Comparison of ENCODE assay signal across 31 cellular contexts in genomic region chr12:80087486-80088213, GRCh38. TPM values are rescaled to one million over a fixed set of nuclear protein-coding genes. Genes with fewer than 3 reads are reported as not detected.
DNase-seq lines count a peak whose midpoint lies in the region; ATAC-seq, FAIRE-seq and TF ChIP-seq lines count a peak whose summit lies in the region.
"Had no signal": no experiment of that assay in that cellular context is flagged by ENCODE, and none has a peak within 500 bp of the region (broad histone marks: within the 10 kb centered on the region; RNA-seq: fewer than 3 reads in every experiment).

No MANE protein-coding gene starts in this region.

- H2BK5ac ChIP-seq in H1 (ENCODE audit: low read depth, low read length), result no peak overlapping the region

- no peak for TF ChIP-seq EP300 in H1 (IDR thresholded peaks at IDR 0.05; ENCODE audit: borderline replicate concordance in 1 of 2, low read depth in 2 of 2, low read length in 2 of 2)

- no peak overlapping the region for H2BK20ac ChIP-seq in H1 (ENCODE audit: low read length)

- H4K91ac ChIP-seq in H1 (replicated peaks; ENCODE audit: insufficient read length, low read length), result no peak overlapping the region

- no peak overlapping the region for H2AK5ac ChIP-seq in H1 (ENCODE audit: low read depth, low read length)

- H3K4me3 ChIP-seq in GM12865 (ENCODE audit: low read depth, low read length), result no peak overlapping the region
- H3K4me3 ChIP-seq in H1 (ENCODE audit: extremely low read depth in 1 of 4, insufficient read depth in 2 of 4, low read depth in 3 of 4, low read length in 4 of 4), result no peak overlapping the region
- H3K4me3 ChIP-seq: dorsolateral prefrontal cortex, upper lobe of left lung had no signal

- ATAC-seq in HG03378 (IDR thresholded peaks at IDR 0.05; ENCODE audit: unreplicated experiment) (peak; percentile 42), GM21423 (IDR thresholded peaks at IDR 0.05; ENCODE audit: unreplicated experiment) (no peak)
- ATAC-seq: activated naive CD4-positive, alpha-beta T cell treated with anti-CD3 and anti-CD28 coated beads, Interleukin-2, amount 50 U/mL, for 72 hours; foreskin keratinocyte; left lobe of liver; Panc1; right cardiac atrium had no signal

- H3K9me3 Mint-ChIP-seq in activated CD4-positive, alpha-beta memory T cell treated with anti-CD3 and anti-CD28 coated beads, Interleukin-2, amount 10 ng/mL, durations not matched to agents 7 days and 5 days, result peaks cover 9% of the 10 kb centered on the region

- no peak overlapping the region for H3K4ac ChIP-seq in H1 (replicated peaks; ENCODE audit: insufficient read length, low read depth, low read length)

- no peak overlapping the region for H3K4me2 ChIP-seq in H1 (ENCODE audit: insufficient read depth in 1 of 2, low read depth in 2 of 2, low read length in 2 of 2)

- no peaks in the 10 kb centered on the region for H3K79me1 ChIP-seq in H1 (ENCODE audit: low read depth, low read length)

- no peak overlapping the region for H3K14ac ChIP-seq in H1 (ENCODE audit: insufficient read length)

- H3K27me3 Mint-ChIP-seq in activated CD4-positive, alpha-beta memory T cell treated with anti-CD3 and anti-CD28 coated beads, Interleukin-2, amount 10 ng/mL, durations not matched to agents 7 days and 5 days, result peaks cover 3% of the 10 kb centered on the region

- no peaks in the 10 kb centered on the region; the same call in 1 of the 2 replicates for H3K23me2 ChIP-seq in H1 (ENCODE audit: low read depth, low read length)

- no peaks in the 10 kb centered on the region for H3K9me3 ChIP-seq in H1 (ENCODE audit: insufficient read depth in 2 of 2, low read depth in 1 of 2, low read length in 1 of 2)
- H3K9me3 ChIP-seq: upper lobe of left lung had no signal

- no peak overlapping the region for H2AFZ ChIP-seq in H1 (ENCODE audit: low read length)
- H2AFZ ChIP-seq: parathyroid adenoma had no signal

- FAIRE-seq in H1 (lab: Jason Lieb, UNC), result no peak
- FAIRE-seq: astrocyte had no signal

- TF ChIP-seq CTCF in GM12865 (IDR thresholded peaks at IDR 0.05; ENCODE audit: insufficient read depth, low read depth, low read length, missing control alignments), result no peak
- no peak for TF ChIP-seq CTCF in H1 (IDR thresholded peaks at IDR 0.05; ENCODE audit: control extremely low read depth in 1 of 3, insufficient read depth in 1 of 3, low read depth in 1 of 3, low read length in 3 of 3)

- H2BK12ac ChIP-seq in H1 (ENCODE audit: low read depth, low read length), result no peak overlapping the region

- no peaks in the 10 kb centered on the region for H3K36me3 ChIP-seq in H1 (ENCODE audit: control insufficient read depth in 2 of 4, insufficient read depth in 4 of 4, low read length in 3 of 4)
- H3K36me3 ChIP-seq: upper lobe of left lung had no signal

- H3K18ac ChIP-seq in H1 (ENCODE audit: extremely low read depth, low read length), result no peak overlapping the region

- H4K5ac ChIP-seq in H1 (ENCODE audit: insufficient read length, low read depth, low read length), result no peak overlapping the region

- peaks cover 4% of the 10 kb centered on the region for H3K36me3 Mint-ChIP-seq in activated CD4-positive, alpha-beta memory T cell treated with anti-CD3 and anti-CD28 coated beads, Interleukin-2, amount 10 ng/mL, durations not matched to agents 7 days and 5 days (ENCODE audit: low read depth)

- DNase-seq in GM12865 (ENCODE audit: low read depth) (peak; percentile 16), NOMO-1 treated with DMSO at 0.1 percent for 48 hours (lab: John Stamatoyannopoulos, UW; ENCODE audit: unreplicated experiment) (peak; percentile 24), H1 (ENCODE audit: low read depth in 1 of 2, low spot score in 2 of 2) (no peak), hypothalamus (lab: John Stamatoyannopoulos, UW) (no peak), dermis blood vessel endothelial cell (no peak)
- DNase-seq in activated CD4-positive, alpha-beta memory T cell treated with anti-CD3 and anti-CD28 coated beads, Interleukin-2, amount 10 ng/mL, durations not matched to agents 7 days and 5 days, result no peak
- DNase-seq: activated CD4-positive, alpha-beta T cell treated with anti-CD3 and anti-CD28 coated beads for 48 hours; central memory CD4-positive, alpha-beta T cell; dorsolateral prefrontal cortex; foreskin keratinocyte; immature natural killer cell; midbrain; NCI-H187; NCI-H748 treated with DMSO at 0.1 percent for 48 hours; right cardiac atrium; stimulated activated CD4-positive, alpha-beta T cell treated with anti-CD3 and anti-CD28 coated beads, Interleukin-12 subunit alpha, Interleukin-12 subunit beta, amount 100 ng/mL, for 4 hours; upper lobe of left lung had no signal

- H4K20me1 ChIP-seq in H1 (replicated peaks in 1 of 2; ENCODE audit: control insufficient read depth in 1 of 2, insufficient read depth in 2 of 2, low read length in 2 of 2), result no peaks in the 10 kb centered on the region

- no peak overlapping the region for H2BK15ac ChIP-seq in H1 (ENCODE audit: low read length)

- peaks cover 0 to 7% (median 4%) of the 10 kb centered on the region in 4 experiments; a peak in 3 of 7 replicates for H3K4me1 ChIP-seq in H1 (replicated peaks in 1 of 4; ENCODE audit: control insufficient read depth in 3 of 4, insufficient read depth in 4 of 4, low read length in 3 of 4)
- H3K4me1 ChIP-seq: foreskin keratinocyte, parathyroid adenoma had no signal

- H3K56ac ChIP-seq in H1 (replicated peaks; ENCODE audit: insufficient read length, low read depth, low read length), result no peak overlapping the region

- CTCF ChIA-PET in H1 (lab: Charles Lee; ENCODE audit: partially characterized antibody), result no interaction called here
- CTCF ChIA-PET in activated CD4-positive, alpha-beta memory T cell treated with anti-CD3 and anti-CD28 coated beads, Interleukin-2, amount 10 ng/mL, durations not matched to agents 7 days and 5 days (lab: Charles Lee), result no interaction called here

- TF ChIP-seq POLR2A in H1 (IDR thresholded peaks at IDR 0.05; ENCODE audit: control extremely low read depth in 1 of 2, low read depth in 2 of 2, low read length in 2 of 2), result no peak

- no peak overlapping the region for H3K9ac ChIP-seq in H1 (replicated peaks in 1 of 4; ENCODE audit: extremely low read depth in 1 of 4, low read depth in 3 of 4, low read length in 3 of 4)
- H3K9ac ChIP-seq: parathyroid adenoma had no signal

- H3K4me3 Mint-ChIP-seq in activated CD4-positive, alpha-beta memory T cell treated with anti-CD3 and anti-CD28 coated beads, Interleukin-2, amount 10 ng/mL, durations not matched to agents 7 days and 5 days, result no peak overlapping the region
- H3K4me3 Mint-ChIP-seq: activated T-helper 1 cell treated with anti-CD3 and anti-CD28 coated beads, Interleukin-12 subunit alpha, Interleukin-12 subunit beta, Interleukin-2, Interleukin-4 antibody, amounts not matched to agents 30 ng/mL and 10 ng/mL and 1 ng/mL, durations not matched to agents 14 hours and 24 hours and 36 hours; IgD-negative memory B cell; immature natural killer cell; nephron; T-helper 1 cell treated with Interleukin-12 subunit alpha and Interleukin-12 subunit beta and Interleukin-4 antibody, amounts not matched to agents 30 μg/mL and 1 μg/mL, for 36 hours had no signal

- no peak overlapping the region for H2BK120ac ChIP-seq in H1 (replicated peaks; ENCODE audit: low read depth, low read length)

- no peaks in the 10 kb centered on the region for H3K27me3 ChIP-seq in H1 (replicated peaks in 1 of 4; ENCODE audit: control insufficient read depth in 3 of 4, extremely low read depth in 1 of 4, insufficient read depth in 3 of 4, low read length in 3 of 4)
- H3K27me3 ChIP-seq: dorsolateral prefrontal cortex, foreskin keratinocyte, upper lobe of left lung had no signal

- H4K8ac ChIP-seq in H1 (ENCODE audit: extremely low read depth, insufficient read depth, low read length), result no peak overlapping the region

- 89% methylated on average over 8 of the region's 8 CpGs; no CpG with 5 or more reads in 1 of the 2 experiments for WGBS in H1 (ENCODE audit: extremely low coverage in 1 of 2, insufficient coverage in 1 of 2, insufficient read length in 1 of 2, insufficient replicate concordance in 2 of 2, low coverage in 1 of 2, low lambda C conversion rate in 2 of 2, missing lambda C conversion rate in 1 of 2), 2 experiments

- peaks cover 26% of the 10 kb centered on the region for H3K4me1 Mint-ChIP-seq in activated CD4-positive, alpha-beta memory T cell treated with anti-CD3 and anti-CD28 coated beads, Interleukin-2, amount 10 ng/mL, durations not matched to agents 7 days and 5 days

- no peak overlapping the region for H3K27ac ChIP-seq in H1 (ENCODE audit: low read depth, low read length)
- H3K27ac ChIP-seq: C4-2B, dorsolateral prefrontal cortex, foreskin keratinocyte, HL-60, parathyroid adenoma, upper lobe of left lung had no signal

- POLR2A ChIA-PET in H1 (lab: Charles Lee; ENCODE audit: partially characterized antibody), result no interaction called here
- POLR2A ChIA-PET in activated CD4-positive, alpha-beta memory T cell treated with anti-CD3 and anti-CD28 coated beads, Interleukin-2, amount 10 ng/mL, durations not matched to agents 7 days and 5 days (lab: Charles Lee), result no interaction called here

- no peak overlapping the region for H3K27ac Mint-ChIP-seq in activated CD4-positive, alpha-beta memory T cell treated with anti-CD3 and anti-CD28 coated beads, Interleukin-2, amount 10 ng/mL, durations not matched to agents 7 days and 5 days
- H3K27ac Mint-ChIP-seq: activated naive CD4-positive, alpha-beta T cell treated with anti-CD3 and anti-CD28 coated beads, Interleukin-2, amount 50 U/mL, for 72 hours; activated T-helper 1 cell treated with anti-CD3 and anti-CD28 coated beads, Interleukin-12 subunit alpha, Interleukin-12 subunit beta, Interleukin-2, Interleukin-4 antibody, amounts not matched to agents 30 ng/mL and 10 ng/mL and 1 ng/mL, durations not matched to agents 14 hours and 24 hours and 36 hours; IgD-negative memory B cell; nephron; T-helper 1 cell treated with Interleukin-12 subunit alpha and Interleukin-12 subunit beta and Interleukin-4 antibody, amounts not matched to agents 30 μg/mL and 1 μg/mL, for 36 hours had no signal

- H3K79me2 ChIP-seq in H1 (ENCODE audit: control insufficient read depth in 1 of 2, insufficient read depth in 2 of 2, low read length in 2 of 2), result no peaks in the 10 kb centered on the region
- H3K79me2 ChIP-seq: parathyroid adenoma had no signal

- H3K23ac ChIP-seq in H1 (ENCODE audit: insufficient read length), result no peak overlapping the region

- TF ChIP-seq RAD21 in H1 (IDR thresholded peaks at IDR 0.05 in 1 of 2, conservative IDR thresholded peaks at IDR 0.05 in 1 of 2; ENCODE audit: low read depth in 2 of 2, low read length in 2 of 2), result no peak

RNA-seq across cellular contexts. Expression of gene OTOGL, which starts 11.7 kb away (rescaled TPM):
- total RNA-seq in H1 (2021; fragmentation: NEBNext Ultra II Directional; extraction: Animal tissue kit (Norgen Biotek cat#: 25700)), result 0.17 and 0.31 TPM in 2 replicates
- polyA plus RNA-seq in H1 (2011; rRNA removed), result 0.11 and 0.12 TPM in 2 replicates
- 0.21 TPM for polyA plus RNA-seq in H1 (2011; cell fraction: cytosol; rRNA removed)
- polyA plus RNA-seq in H1 (2011; cell fraction: nucleus; rRNA removed), result 0.39 TPM
- polyA plus RNA-seq in H1 (2012, experiment 1 of 2), result 0.05 to 0.41 TPM (median 0.18 TPM) in 4 replicates
- polyA plus RNA-seq in H1 (2012, experiment 2 of 2), result not detected
- 0.14 TPM for polyA plus RNA-seq in H1 (2013, experiment 1 of 2)
- polyA plus RNA-seq in H1 (2013, experiment 2 of 2), result 0.09 TPM
- 0.59 and 0.66 TPM in 2 replicates for polyA minus RNA-seq in H1 (2011; rRNA and poly(A)+ RNA removed)
- polyA minus RNA-seq in H1 (2011; cell fraction: cytosol; rRNA and poly(A)+ RNA removed), result 0.29 TPM
- polyA minus RNA-seq in H1 (2011; cell fraction: nucleus; rRNA and poly(A)+ RNA removed), result 1.1 TPM
- not detected for total RNA-seq in activated CD4-positive, alpha-beta memory T cell treated with anti-CD3 and anti-CD28 coated beads, Interleukin-2, amount 10 ng/mL, durations not matched to agents 7 days and 5 days
- total RNA-seq in dermis blood vessel endothelial cell, result 0.17 and 1.2 TPM in 2 replicates
- total RNA-seq: activated naive CD4-positive, alpha-beta T cell treated with anti-CD3 and anti-CD28 coated beads, Interleukin-2, amount 50 U/mL, for 72 hours; foreskin keratinocyte; MCF 10A had no signal
- polyA plus RNA-seq: foreskin keratinocyte, IgD-negative memory B cell, immature natural killer cell had no signal

Comparison
In these comparisons a context has a peak if more than half of its experiments do, and no peak if none do; other contexts are left out.
1. DNase-seq: peak in GM12865 (single experiment) and NOMO-1 treated with DMSO at 0.1 percent for 48 hours (single experiment); none in H1 (0 of 2), hypothalamus (0 of 51), activated CD4-positive, alpha-beta memory T cell treated with anti-CD3 and anti-CD28 coated beads, Interleukin-2, amount 10 ng/mL, durations not matched to agents 7 days and 5 days (single experiment) and dermis blood vessel endothelial cell (single experiment).